10 cellular contexts compared by ENCODE assay signal in genomic region chr5:14268738-14269137, GRCh38.
DNase-seq lines count a peak whose midpoint lies in the region; ATAC-seq and TF ChIP-seq lines count a peak whose summit lies in the region.
"Had no signal": no experiment of that assay in that cellular context is flagged by ENCODE, and none has a peak within 500 bp of the region (broad histone marks: within the 10 kb centered on the region; RNA-seq: fewer than 3 reads in every experiment).

No MANE protein-coding gene starts in this region.

- H3K4me3 Mint-ChIP-seq in chondrocyte (ENCODE audit: unreplicated experiment): peak overlapping the region; percentile 33
- H3K4me3 Mint-ChIP-seq: activated CD8-positive, alpha-beta memory T cell treated with anti-CD3 and anti-CD28 coated beads, Interleukin-2, amount 10 ng/mL, durations not matched to agents 7 days and 5 days had no signal

- H3K27ac ChIP-seq in lung (ENCODE audit: low read depth in 1 of 2, low read length in 1 of 2) (peak overlapping the region; percentile 73 to 79), upper lobe of left lung (peak overlapping the region in 3 of 4 donors; percentile 0 to 54 (median 8))
- H3K27ac ChIP-seq: lower lobe of right lung had no signal

- H3K36me3 Mint-ChIP-seq in chondrocyte (ENCODE audit: low read depth): no peaks in the 10 kb centered on the region
- H3K36me3 Mint-ChIP-seq: activated CD8-positive, alpha-beta memory T cell treated with anti-CD3 and anti-CD28 coated beads, Interleukin-2, amount 10 ng/mL, durations not matched to agents 7 days and 5 days had no signal

- H3K4me3 ChIP-seq in lung (no peak overlapping the region), upper lobe of left lung (no peak overlapping the region)
- H3K4me3 ChIP-seq: lower lobe of right lung had no signal

- TF ChIP-seq EP300 in upper lobe of left lung (IDR thresholded peaks at IDR 0.05): no peak

- whole genome bisulfite sequencing in lung, 2 donors: 70 to 71% methylated on average over 5 of the region's 5 CpGs
- 75 to 80% methylated on average over 5 of the region's 5 CpGs for WGBS in upper lobe of left lung, 2 donors

- ATAC-seq in lung (ENCODE audit: insufficient read depth, low FRiP score) (no peak), upper lobe of left lung (ENCODE audit: low FRiP score in 2 of 2) (no peak), GM19023 (IDR thresholded peaks at IDR 0.05; ENCODE audit: unreplicated experiment) (no peak)
- ATAC-seq: activated CD8-positive, alpha-beta memory T cell treated with anti-CD3 and anti-CD28 coated beads, Interleukin-2, amount 10 ng/mL, durations not matched to agents 7 days and 5 days had no signal

- no peak for TF ChIP-seq POLR2A in upper lobe of left lung (IDR thresholded peaks at IDR 0.05)

- H3K9me3 Mint-ChIP-seq in chondrocyte (ENCODE audit: low read depth): no peaks in the 10 kb centered on the region

- H3K27me3 ChIP-seq in lung (ENCODE audit: control insufficient read depth, insufficient read depth) (no peaks in the 10 kb centered on the region), upper lobe of left lung (no peaks in the 10 kb centered on the region)

- H3K4me1 Mint-ChIP-seq in chondrocyte (ENCODE audit: low read depth): peaks cover 73% of the 10 kb centered on the region

- TF ChIP-seq CTCF in chondrocyte (IDR thresholded peaks at IDR 0.05) (no peak), lung (IDR thresholded peaks at IDR 0.05; ENCODE audit: control extremely low read depth, extremely low read depth) (no peak), upper lobe of left lung (IDR thresholded peaks at IDR 0.05) (no peak)

- H3K27ac Mint-ChIP-seq in chondrocyte (ENCODE audit: unreplicated experiment): peak overlapping the region; percentile 98
- H3K27ac Mint-ChIP-seq: activated CD8-positive, alpha-beta memory T cell treated with anti-CD3 and anti-CD28 coated beads, Interleukin-2, amount 10 ng/mL, durations not matched to agents 7 days and 5 days had no signal

- H3K27me3 Mint-ChIP-seq in chondrocyte (ENCODE audit: low read depth): no peaks in the 10 kb centered on the region

- H3K36me3 ChIP-seq in lung (ENCODE audit: control insufficient read depth in 2 of 2, insufficient read depth in 2 of 2, low read length in 2 of 2): peaks cover 0 to 2% of the 10 kb centered on the region in 2 donors
- H3K36me3 ChIP-seq in upper lobe of left lung: peaks cover 0 to 10% (median 0%) of the 10 kb centered on the region in 4 donors

- no peaks in the 10 kb centered on the region for H3K9me3 ChIP-seq in lung (ENCODE audit: control insufficient read depth in 2 of 2, insufficient read depth in 1 of 2, low read length in 1 of 2)
- H3K9me3 ChIP-seq in upper lobe of left lung: no peaks in the 10 kb centered on the region
- H3K9me3 ChIP-seq: lower lobe of right lung had no signal

- H3K4me1 ChIP-seq in lung (ENCODE audit: control insufficient read depth in 2 of 2, insufficient read depth in 2 of 2, low read length in 2 of 2) (peaks cover 14 to 33% of the 10 kb centered on the region in 2 donors), upper lobe of left lung (peaks cover 33 to 48% (median 40%) of the 10 kb centered on the region in 4 donors)

- DNase-seq in NCI-H2081 (lab: John Stamatoyannopoulos, UW) (peak; percentile 55 to 81), NCI-H2081 treated with DMSO at 0.1 percent for 48 hours (lab: John Stamatoyannopoulos, UW) (no peak), chondrocyte (ENCODE audit: low spot score) (no peak), lung (ENCODE audit: low spot score) (no peak), upper lobe of left lung (no peak), hepatic stellate cell (ENCODE audit: low spot score) (no peak), NCI-H2227 treated with DMSO at 0.1 percent for 48 hours (lab: John Stamatoyannopoulos, UW) (no peak)
- DNase-seq: activated CD8-positive, alpha-beta memory T cell treated with anti-CD3 and anti-CD28 coated beads, Interleukin-2, amount 10 ng/mL, durations not matched to agents 7 days and 5 days; lower lobe of right lung had no signal

Comparison
In these comparisons a context has a peak if more than half of its experiments do, and no peak if none do; other contexts are left out.
1. DNase-seq: peak in NCI-H2081 (2 of 2); none in NCI-H2081 treated with DMSO at 0.1 percent for 48 hours (single experiment), chondrocyte (single experiment), lung (single experiment), upper lobe of left lung (0 of 2), hepatic stellate cell (single experiment) and NCI-H2227 treated with DMSO at 0.1 percent for 48 hours (single experiment).